9 cellular contexts compared by ENCODE assay signal in the genomic region with DNA sequence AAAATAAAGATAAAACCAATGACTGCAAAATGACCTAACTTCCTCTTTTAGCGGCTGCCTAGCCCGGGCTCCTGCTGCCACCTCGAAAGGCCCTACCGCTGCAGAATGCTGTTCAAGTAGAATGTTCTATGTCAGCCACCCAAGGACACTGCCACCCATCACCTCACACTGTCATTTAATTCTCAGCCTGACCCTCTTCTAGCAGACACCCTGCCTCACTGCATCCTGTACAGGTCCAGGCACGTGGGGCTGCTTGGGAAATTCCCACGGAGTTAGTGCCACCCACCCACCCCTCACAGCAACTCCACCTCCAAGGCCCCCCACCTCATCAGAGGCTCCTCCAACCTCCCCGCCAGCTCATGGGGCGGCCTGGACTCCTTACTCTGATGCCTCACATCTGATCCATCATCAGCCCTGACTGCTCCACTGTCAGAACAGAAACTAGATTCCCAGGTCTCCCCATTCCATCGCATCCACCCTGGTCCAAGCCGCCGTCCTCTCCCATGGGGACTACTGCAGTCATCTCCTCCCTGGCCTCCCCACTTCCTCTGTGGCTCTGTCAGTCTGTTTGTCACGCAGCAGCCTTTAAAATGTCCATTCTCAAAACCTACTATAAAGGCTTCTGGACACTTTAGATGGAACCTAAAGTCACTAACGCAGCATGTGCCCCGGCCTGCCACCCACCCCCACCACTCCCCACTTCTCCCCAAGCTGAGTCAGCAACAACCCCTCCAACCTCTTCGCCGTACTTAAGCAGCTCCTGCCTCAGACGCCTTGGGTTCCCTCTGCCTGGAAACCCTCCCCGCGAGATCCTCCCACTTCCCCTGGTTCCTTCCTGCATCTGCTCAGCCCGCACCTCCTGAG. TPM values are rescaled to one million over a fixed set of nuclear protein-coding genes. Genes with fewer than 3 reads are reported as not detected.
DNase-seq lines count a peak whose midpoint lies in the region; ATAC-seq, FAIRE-seq and TF ChIP-seq lines count a peak whose summit lies in the region.
"Had no signal": no experiment of that assay in that cellular context is flagged by ENCODE, and none has a peak within 500 bp of the region (broad histone marks: within the 10 kb centered on the region; RNA-seq: fewer than 3 reads in every experiment).

No MANE protein-coding gene starts in this region.

- no TSS peak for BruUV-seq in GM12878 (replicated peaks; lab: Mats Ljungman, UMichigan)

- H3K4me2 ChIP-seq in GM12878 (ENCODE audit: control insufficient read depth, insufficient read depth): peak overlapping the region; percentile 94

- CTCF ChIA-PET in GM12878 (lab: Yijun Ruan, JAX): interaction anchor here (1.1 to 1.7 kb wide), 3 partner anchors 70 to 139 kb away, joined by 3 to 7 read pairs (median 4); no protein-coding TSS in a partner anchor

- peak overlapping the region; percentile 63 for H3K4me3 ChIP-seq in GM12878
- peak overlapping the region; percentile 30 for H3K4me3 ChIP-seq in psoas muscle
- H3K4me3 ChIP-seq: body of pancreas had no signal

- RAD21 ChIA-PET in GM12878 (lab: Charles Lee; ENCODE audit: unreplicated experiment): interaction anchor here (1.0 kb wide), 1 partner anchor 25 kb away, joined by 3 read pairs; no protein-coding TSS in a partner anchor

- TF ChIP-seq CTCF in GM13977 (IDR thresholded peaks at IDR 0.05; ENCODE audit: extremely low read depth, insufficient read depth, missing control alignments) (no peak), GM12878 (IDR thresholded peaks at IDR 0.05 in 2 of 3, conservative IDR thresholded peaks at IDR 0.05 in 1 of 3; ENCODE audit: control insufficient read depth in 2 of 3, extremely low read depth in 1 of 3, insufficient read depth in 1 of 3, low read depth in 3 of 3, low read length in 3 of 3) (no peak), psoas muscle (IDR thresholded peaks at IDR 0.05) (no peak)

- no peaks in the 10 kb centered on the region for H3K9me3 ChIP-seq in GM12878 (replicated peaks; ENCODE audit: control insufficient read depth, insufficient read depth, low read length)
- H3K9me3 ChIP-seq in psoas muscle: no peaks in the 10 kb centered on the region
- H3K9me3 ChIP-seq: body of pancreas had no signal

- H3K36me3 ChIP-seq in GM12878 (ENCODE audit: control insufficient read depth in 2 of 2, insufficient read depth in 2 of 2, low read length in 1 of 2) (peaks cover 2 to 8% of the 10 kb centered on the region in 2 experiments; a peak in 3 of 4 replicates), psoas muscle (ENCODE audit: insufficient read depth in 1 of 2, low read depth in 1 of 2) (no peaks in the 10 kb centered on the region)

- H2AFZ ChIP-seq in GM12878 (ENCODE audit: control insufficient read depth, low read depth, low read length): peak overlapping the region; percentile 72

- no peaks in the 10 kb centered on the region for H4K20me1 ChIP-seq in GM12878 (ENCODE audit: control insufficient read depth, insufficient read depth)

- H3K27ac ChIP-seq in GM12878 (ENCODE audit: control insufficient read depth, insufficient read depth) (peak overlapping the region; percentile 87), psoas muscle (no peak overlapping the region)
- H3K27ac ChIP-seq: body of pancreas had no signal

- intact Hi-C loops in GM12878 (cut with micrococcal nuclease; ENCODE audit: unreplicated experiment) (no loop called here), psoas muscle (cut with DNase I) (no loop called here)

- H3K79me2 ChIP-seq in GM12878 (ENCODE audit: control insufficient read depth, insufficient read depth, low read length): peaks cover 54% of the 10 kb centered on the region

- ATAC-seq in GM12878 (peak; percentile 66), psoas muscle (peak in 1 of 4 donors; percentile 38), HG03520 (IDR thresholded peaks at IDR 0.05; ENCODE audit: unreplicated experiment) (no peak), SK-N-SH treated with all-trans-retinoic acid at 6 μM for 48 hours (no peak)
- ATAC-seq: body of pancreas had no signal

- peak; percentile 49 for DNase-seq in GM13977 (ENCODE audit: low spot score)
- peak; percentile 78 for DNase-seq in SKM-1 (lab: John Stamatoyannopoulos, UW; ENCODE audit: unreplicated experiment)
- no peak for DNase-seq in GM12878 (ENCODE audit: low read depth, low spot score)
- DNase-seq in psoas muscle: no peak
- DNase-seq in effector CD8-positive, alpha-beta T cell (lab: John Stamatoyannopoulos, UW): no peak
- DNase-seq in retina: no peak

- H3K9ac ChIP-seq in GM12878 (ENCODE audit: control insufficient read depth, insufficient read depth, low read length): peak overlapping the region; percentile 73

- peak; percentile 34 for TF ChIP-seq POLR2A in GM12878 (IDR thresholded peaks at IDR 0.05; ENCODE audit: low read depth, low read length)

- H3K27me3 ChIP-seq in GM12878 (replicated peaks in 1 of 2; ENCODE audit: control insufficient read depth in 2 of 2, insufficient read depth in 2 of 2, low read length in 1 of 2): no peaks in the 10 kb centered on the region
- H3K27me3 ChIP-seq in psoas muscle (ENCODE audit: insufficient read depth in 3 of 3, low read length in 2 of 3): no peaks in the 10 kb centered on the region
- H3K27me3 ChIP-seq: body of pancreas had no signal

- SMC1A ChIA-PET in GM12878 (lab: Charles Lee; ENCODE audit: uncharacterized antibody, unreplicated experiment): interaction anchor here (1.1 to 1.5 kb wide), 7 partner anchors 10 to 124 kb away, joined by 3 to 6 read pairs (median 4); no protein-coding TSS in a partner anchor

- no peak for FAIRE-seq in GM12878 (lab: Jason Lieb, UNC)

- POLR2A ChIA-PET in GM12878 (lab: Charles Lee): interaction anchor here (0.6 kb wide), 1 partner anchor 18 kb away, joined by 3 read pairs; no protein-coding TSS in a partner anchor

- peaks cover 46% of the 10 kb centered on the region for H3K4me1 ChIP-seq in GM12878 (ENCODE audit: control insufficient read depth, insufficient read depth, low read length)
- no peaks in the 10 kb centered on the region for H3K4me1 ChIP-seq in psoas muscle

- WGBS in GM12878 (ENCODE audit: insufficient coverage, insufficient replicate concordance, low lambda C conversion rate, missing lambda C conversion rate): 20% methylated on average over 16 of the region's 20 CpGs
- WGBS in psoas muscle, 3 donors: 66 to 81% (median 72%) methylated on average over 20 of the region's 20 CpGs

- in situ Hi-C loops in GM13977 (cut with MboI; ENCODE audit: low pct_unique_long_range_greater_than_20kb, low sequenced_read_pairs, unreplicated experiment) (no loop called here), GM12878 (cut with MboI) (no loop called here)

- no peak for TF ChIP-seq RAD21 in GM12878 (IDR thresholded peaks at IDR 0.05; ENCODE audit: insufficient read depth, low read depth, low read length)

- no peak for TF ChIP-seq EP300 in GM12878 (IDR thresholded peaks at IDR 0.05; ENCODE audit: borderline replicate concordance in 1 of 2, control insufficient read depth in 1 of 2, low read depth in 2 of 2, low read length in 2 of 2)

TF ChIP-seq in GM12878, 131 proteins besides CTCF, POLR2A, EP300 and RAD21 (continues in another document):
- no peak for TF ChIP-seq PML (IDR thresholded peaks at IDR 0.05; ENCODE audit: low read length)
- TF ChIP-seq IKZF1 (conservative IDR thresholded peaks at IDR 0.05): no peak
- TF ChIP-seq, protein P1, sequence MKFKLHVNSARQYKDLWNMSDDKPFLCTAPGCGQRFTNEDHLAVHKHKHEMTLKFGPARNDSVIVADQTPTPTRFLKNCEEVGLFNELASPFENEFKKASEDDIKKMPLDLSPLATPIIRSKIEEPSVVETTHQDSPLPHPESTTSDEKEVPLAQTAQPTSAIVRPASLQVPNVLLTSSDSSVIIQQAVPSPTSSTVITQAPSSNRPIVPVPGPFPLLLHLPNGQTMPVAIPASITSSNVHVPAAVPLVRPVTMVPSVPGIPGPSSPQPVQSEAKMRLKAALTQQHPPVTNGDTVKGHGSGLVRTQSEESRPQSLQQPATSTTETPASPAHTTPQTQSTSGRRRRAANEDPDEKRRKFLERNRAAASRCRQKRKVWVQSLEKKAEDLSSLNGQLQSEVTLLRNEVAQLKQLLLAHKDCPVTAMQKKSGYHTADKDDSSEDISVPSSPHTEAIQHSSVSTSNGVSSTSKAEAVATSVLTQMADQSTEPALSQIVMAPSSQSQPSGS (IDR thresholded peaks at IDR 0.05; ENCODE audit: low read length): 0 out of 2 replicates have a peak, but pooled peaks have one; percentile 23

TF ChIP-seq in SK-N-SH treated with all-trans-retinoic acid at 6 μM for 48 hours, 23 proteins besides CTCF, POLR2A, EP300 and RAD21 (continues in another document):
- TF ChIP-seq, protein P2, sequence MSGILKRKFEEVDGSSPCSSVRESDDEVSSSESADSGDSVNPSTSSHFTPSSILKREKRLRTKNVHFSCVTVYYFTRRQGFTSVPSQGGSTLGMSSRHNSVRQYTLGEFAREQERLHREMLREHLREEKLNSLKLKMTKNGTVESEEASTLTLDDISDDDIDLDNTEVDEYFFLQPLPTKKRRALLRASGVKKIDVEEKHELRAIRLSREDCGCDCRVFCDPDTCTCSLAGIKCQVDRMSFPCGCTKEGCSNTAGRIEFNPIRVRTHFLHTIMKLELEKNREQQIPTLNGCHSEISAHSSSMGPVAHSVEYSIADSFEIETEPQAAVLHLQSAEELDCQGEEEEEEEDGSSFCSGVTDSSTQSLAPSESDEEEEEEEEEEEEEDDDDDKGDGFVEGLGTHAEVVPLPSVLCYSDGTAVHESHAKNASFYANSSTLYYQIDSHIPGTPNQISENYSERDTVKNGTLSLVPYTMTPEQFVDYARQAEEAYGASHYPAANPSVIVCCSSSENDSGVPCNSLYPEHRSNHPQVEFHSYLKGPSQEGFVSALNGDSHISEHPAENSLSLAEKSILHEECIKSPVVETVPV (CRISPR knock-in tag; IDR thresholded peaks at IDR 0.05): no peak
- TF ChIP-seq SNAI2 (CRISPR knock-in tag; IDR thresholded peaks at IDR 0.05): no peak
- TF ChIP-seq PPARA (CRISPR knock-in tag; IDR thresholded peaks at IDR 0.05; ENCODE audit: borderline replicate concordance): no peak

RNA-seq across cellular contexts. Expression of a gene that starts 17.0 kb away (rescaled TPM):
- 24.0 and 24.8 TPM in 2 replicates for total RNA-seq in GM12878 (2013; cell fraction: nucleolus; rRNA removed)
- total RNA-seq in GM12878 (2014; rRNA removed) (5.1 TPM in 2 replicates), GM12878 (2014; rRNA removed; fragmentation: Illumina TruSeq; extraction: Trizol) (3.7 and 4.3 TPM in 2 replicates), GM12878 (2021) (17.5 and 20.0 TPM in 2 replicates), psoas muscle (1 to 10 TPM in 3 of 4 donors, under 1 TPM in 1; 0.64 to 3.1 (median 2.1) TPM)
- 4.4 TPM for polyA plus RNA-seq in GM12878 (2011; ENCODE audit: low read depth)
- polyA plus RNA-seq in GM12878 (2011; rRNA removed) (7.6 and 7.9 TPM in 2 replicates), GM12878 (2014; fragmentation: Illumina TruSeq; extraction: Trizol) (12.3 and 12.7 TPM in 2 replicates), GM12878 (2014; fragmentation: Nextera tagmentation; extraction: Ambion mirVana) (1 to 10 TPM; 3.3 to 7.3 TPM), GM12878 (2014; rRNA removed) (5.6 and 6.8 TPM in 2 replicates), GM12878 (2016; fragmentation: Nextera tagmentation; extraction: Ambion mirVana) (1 to 10 TPM; 7.3 to 7.7 TPM), psoas muscle (under 1 TPM; 0.18 to 0.64 (median 0.48) TPM)
- 5.2 and 9.2 TPM in 2 replicates for polyA plus RNA-seq in GM12878 (2011; cell fraction: cytosol; rRNA removed)
- 15.6 and 22.7 TPM in 2 replicates for polyA plus RNA-seq in GM12878 (2011; cell fraction: nucleus; rRNA removed)
- polyA plus RNA-seq in GM12878 (2012): 5.3 and 9.1 TPM in 2 replicates
- polyA minus RNA-seq in GM12878 (2011; rRNA and poly(A)+ RNA removed): 12.2 and 12.7 TPM in 2 replicates
- 11.8 and 12.8 TPM in 2 replicates for polyA minus RNA-seq in GM12878 (2011; cell fraction: cytosol; rRNA and poly(A)+ RNA removed)
- 10.2 and 22.1 TPM in 2 replicates for polyA minus RNA-seq in GM12878 (2011; cell fraction: nucleus; rRNA and poly(A)+ RNA removed)

Comparison
In these comparisons a context has a peak if more than half of its experiments do, and no peak if none do; other contexts are left out.
1. DNase-seq: peak in GM13977 (single experiment) and SKM-1 (single experiment); none in GM12878 (single experiment), psoas muscle (0 of 2), effector CD8-positive, alpha-beta T cell (single experiment) and retina (single experiment).